In genomic region chr19:17289489-17289888, GRCh38 we compare ENCODE assay signal across 8 cellular contexts. TPM values are rescaled to one million over a fixed set of nuclear protein-coding genes. Genes with fewer than 3 reads are reported as not detected.
DNase-seq lines count a peak whose midpoint lies in the region; ATAC-seq and TF ChIP-seq lines count a peak whose summit lies in the region.

No MANE protein-coding gene starts in this region.

- no peaks in the 10 kb centered on the region for H3K27me3 ChIP-seq in Peyer's patch

- H3K4me1 ChIP-seq in Peyer's patch, result peaks cover 0 to 4% (median 2%) of the 10 kb centered on the region in 4 donors

- peak; percentile 62 for DNase-seq in NCI-H2029 (lab: John Stamatoyannopoulos, UW)
- no peak for DNase-seq in NCI-H2029 treated with DMSO at 0.1 percent for 48 hours (lab: John Stamatoyannopoulos, UW)
- peak; percentile 36 to 75 (median 60) for DNase-seq in Peyer's patch
- peak; percentile 86 to 89 for DNase-seq in dermis microvascular lymphatic vessel endothelial cell (ENCODE audit: low read depth in 2 of 2)
- DNase-seq in lung microvascular endothelial cell (ENCODE audit: low read depth in 2 of 2), result peak; percentile 85 to 92
- no peak for DNase-seq in mesenteric fat pad (ENCODE audit: low spot score)
- no peak for DNase-seq in T-helper 9 cell

- H3K27ac ChIP-seq in Peyer's patch, result no peak overlapping the region

- H3K36me3 ChIP-seq in Peyer's patch, result no peaks in the 10 kb centered on the region

- H3K4me3 ChIP-seq in Peyer's patch, result no peak overlapping the region

- H3K9me3 ChIP-seq in Peyer's patch, result no peaks in the 10 kb centered on the region

- no peak for TF ChIP-seq CTCF in Peyer's patch (IDR thresholded peaks at IDR 0.05)

- no peak for TF ChIP-seq POLR2A in Peyer's patch (IDR thresholded peaks at IDR 0.05)

- no peak for ATAC-seq in HG03025 (IDR thresholded peaks at IDR 0.05; ENCODE audit: low FRiP score, unreplicated experiment)

RNA-seq across cellular contexts. Expression of gene ANKLE1, which starts 7.8 kb away (rescaled TPM):
- total RNA-seq in Peyer's patch (1 to 10 TPM in 1 of 4 donors, under 1 TPM in 2, not detected in 1; 0.18 to 1.3 (median 0.95) TPM), dermis microvascular lymphatic vessel endothelial cell (0.51 and 0.63 TPM in 2 replicates), lung microvascular endothelial cell (0.20 and 0.44 TPM in 2 replicates), mesenteric fat pad (0.55 TPM)

RNA-seq across cellular contexts. Expression of gene ABHD8, which starts 13.7 kb away (rescaled TPM):
- total RNA-seq in Peyer's patch (10 to 100 TPM in 1 of 4 donors, 1 to 10 TPM in 3; 2.1 to 14.1 (median 5.6) TPM), dermis microvascular lymphatic vessel endothelial cell (5.1 and 8.2 TPM in 2 replicates), lung microvascular endothelial cell (5.2 and 5.6 TPM in 2 replicates), mesenteric fat pad (12.9 TPM)

RNA-seq across cellular contexts. Expression of gene MRPL34, which starts 16.2 kb away (rescaled TPM):
- 100 to 1,000 TPM in 3 of 4 donors, 10 to 100 TPM in 1; 76.7 to 202 (median 196) TPM for total RNA-seq in Peyer's patch
- total RNA-seq in dermis microvascular lymphatic vessel endothelial cell, result 42.1 and 46.1 TPM in 2 replicates
- total RNA-seq in lung microvascular endothelial cell, result 29.6 and 56.9 TPM in 2 replicates
- total RNA-seq in mesenteric fat pad, result 99.2 TPM

RNA-seq across cellular contexts. Expression of gene DDA1, which starts 19.9 kb away (rescaled TPM):
- total RNA-seq in Peyer's patch (10 to 100 TPM; 15.2 to 37.2 (median 23.9) TPM), dermis microvascular lymphatic vessel endothelial cell (18.2 and 24.5 TPM in 2 replicates), lung microvascular endothelial cell (16.6 and 20.0 TPM in 2 replicates), mesenteric fat pad (45.6 TPM)

RNA-seq across cellular contexts. Expression of gene BABAM1, which starts 22.2 kb away (rescaled TPM):
- total RNA-seq in Peyer's patch (100 to 1,000 TPM in 1 of 4 donors, 10 to 100 TPM in 3; 51.8 to 174 (median 59.2) TPM), dermis microvascular lymphatic vessel endothelial cell (80.7 and 95.3 TPM in 2 replicates), lung microvascular endothelial cell (61.3 and 73.2 TPM in 2 replicates), mesenteric fat pad (66.0 TPM)

Comparison
In these comparisons a context has a peak if more than half of its experiments do, and no peak if none do; other contexts are left out.
1. DNase-seq: peak in NCI-H2029 (single experiment), Peyer's patch (3 of 3), dermis microvascular lymphatic vessel endothelial cell (2 of 2) and lung microvascular endothelial cell (2 of 2); none in NCI-H2029 treated with DMSO at 0.1 percent for 48 hours (single experiment), mesenteric fat pad (single experiment) and T-helper 9 cell (single experiment).